8 cellular contexts compared by ENCODE assay signal in the genomic region with DNA sequence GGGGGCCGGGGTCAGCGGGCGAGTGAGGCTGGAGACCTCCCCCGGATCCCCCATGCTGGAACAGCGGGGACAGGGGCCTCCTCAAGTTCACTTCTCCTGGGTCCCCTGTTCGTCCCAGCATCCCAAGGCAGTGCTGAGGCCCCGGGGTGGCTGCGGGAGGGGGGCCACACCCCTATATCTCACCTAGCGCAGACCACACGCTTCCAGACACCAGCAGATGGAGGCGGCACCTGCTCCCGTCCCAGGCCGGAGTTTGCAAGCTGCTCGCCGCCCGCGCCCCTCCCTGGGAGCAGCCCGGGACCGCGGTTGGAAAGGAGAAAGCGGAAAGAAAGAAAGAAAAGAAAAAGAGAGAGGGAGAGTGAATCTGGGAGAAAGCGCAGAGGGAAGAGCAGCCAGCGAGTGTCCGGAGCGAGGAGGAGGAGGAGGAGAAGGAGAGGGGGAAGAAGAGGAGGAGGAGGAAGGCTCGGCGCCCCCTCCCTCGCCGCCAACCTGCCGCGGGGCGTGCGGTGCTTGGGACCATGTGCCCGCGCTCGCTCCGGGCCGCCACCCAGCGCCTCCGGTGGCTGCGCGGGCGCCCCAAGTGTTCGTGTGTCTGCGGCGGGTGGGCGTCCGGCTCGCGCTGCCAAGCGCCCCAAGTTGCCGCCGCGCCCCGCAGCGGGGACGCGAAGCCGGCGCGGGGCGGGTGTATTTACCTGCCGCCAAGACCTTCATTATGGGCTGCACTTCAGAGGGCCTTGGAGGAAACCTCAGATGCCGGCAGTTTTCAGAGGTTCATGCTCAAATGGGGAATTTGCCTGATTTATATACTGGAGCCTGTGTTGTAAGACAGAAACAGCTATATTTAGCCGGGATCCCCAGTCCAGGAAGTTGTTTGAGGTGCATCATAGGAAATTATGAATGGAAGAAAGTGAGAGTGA. TPM values are rescaled to one million over a fixed set of nuclear protein-coding genes. Genes with fewer than 3 reads are reported as not detected.
A peak's percentile ranks its signal among the peaks of the same experiment; 100 is the strongest.
DNase-seq lines count a peak whose midpoint lies in the region; ATAC-seq, FAIRE-seq and TF ChIP-seq lines count a peak whose summit lies in the region.

LIF (minus strand) TSS at position 775 of the 917 bp plus-strand sequence; CDS start at position 711, 64 bp downstream.

- intact Hi-C loops in pancreas (cut with DNase I) = no loop called here

- H3K27me3 Mint-ChIP-seq in activated T-helper 17 cell treated with anti-CD3 and anti-CD28 coated beads, Interleukin-2, amount 50 U/mL, for 72 hours = no peaks in the 10 kb centered on the region

- H3K4me1 Mint-ChIP-seq in activated T-helper 17 cell treated with anti-CD3 and anti-CD28 coated beads, Interleukin-2, amount 50 U/mL, for 72 hours = peaks cover 20% of the 10 kb centered on the region

- H3K27me3 ChIP-seq in pancreas = no peaks in the 10 kb centered on the region

- peak; percentile 57 for ATAC-seq in activated T-helper 17 cell treated with anti-CD3 and anti-CD28 coated beads, Interleukin-2, amount 50 U/mL, for 72 hours (replicated peaks)
- peak; percentile 21 to 60 (median 50) for ATAC-seq in pancreas
- ATAC-seq in GM19035 (IDR thresholded peaks at IDR 0.05; ENCODE audit: unreplicated experiment) = no peak

- 2% methylated on average over 56 to 65 of the region's 65 CpGs for WGBS in pancreas, 2 donors

- no peaks in the 10 kb centered on the region for H3K4me1 ChIP-seq in pancreas

- peak within 1 kb of the TSS in 1 of 4 donors; percentile 51 for H3K27ac ChIP-seq in pancreas

- no peak for TF ChIP-seq CTCF in pancreas (IDR thresholded peaks at IDR 0.05)

- H3K4me3 ChIP-seq in pancreas = peak within 1 kb of the TSS; percentile 12 to 57 (median 40)

- peak within 1 kb of the TSS; percentile 70 for H3K27ac Mint-ChIP-seq in activated T-helper 17 cell treated with anti-CD3 and anti-CD28 coated beads, Interleukin-2, amount 50 U/mL, for 72 hours

- H3K4me3 Mint-ChIP-seq in activated T-helper 17 cell treated with anti-CD3 and anti-CD28 coated beads, Interleukin-2, amount 50 U/mL, for 72 hours = peak within 1 kb of the TSS; percentile 80

- DNase-seq in ELR (ENCODE audit: low read depth) = peak; percentile 74
- peak; percentile 52 for DNase-seq in NCI-H69 (lab: John Stamatoyannopoulos, UW)
- DNase-seq in germinal center (ENCODE audit: low spot score) = peak; percentile 40
- DNase-seq in pancreas = peak in 2 of 6 donors; percentile 46 to 73
- DNase-seq in NCI-H2081 (lab: John Stamatoyannopoulos, UW) = no peak
- no peak for DNase-seq in LoVo (ENCODE audit: low spot score)

- H3K9me3 ChIP-seq in pancreas = no peaks in the 10 kb centered on the region

- no peak for FAIRE-seq in pancreas (lab: Jason Lieb, UNC)

- no peaks in the 10 kb centered on the region for H3K9me3 Mint-ChIP-seq in activated T-helper 17 cell treated with anti-CD3 and anti-CD28 coated beads, Interleukin-2, amount 50 U/mL, for 72 hours

- H3K36me3 Mint-ChIP-seq in activated T-helper 17 cell treated with anti-CD3 and anti-CD28 coated beads, Interleukin-2, amount 50 U/mL, for 72 hours (ENCODE audit: low read depth) = peaks cover 57% of the 10 kb centered on the region

- no peaks in the 10 kb centered on the region for H3K36me3 ChIP-seq in pancreas

RNA-seq across cellular contexts. Expression of gene LIF, which starts in this region (rescaled TPM):
- 100 to 1,000 TPM; 175 to 300 TPM for total RNA-seq in activated T-helper 17 cell treated with anti-CD3 and anti-CD28 coated beads, Interleukin-2, amount 50 U/mL, for 72 hours
- total RNA-seq in pancreas = 1 to 10 TPM in 4 of 6 donors, under 1 TPM in 2; 0.32 to 5.8 (median 1.5) TPM
- polyA plus RNA-seq in pancreas = 1 to 10 TPM; 2.7 to 4.5 TPM

Comparison
In these comparisons a context has a peak if more than half of its experiments do, and no peak if none do; other contexts are left out.
1. RNA of gene LIF (total RNA-seq): 175 to 300 TPM in activated T-helper 17 cell treated with anti-CD3 and anti-CD28 coated beads, Interleukin-2, amount 50 U/mL, for 72 hours; 0.32 to 5.8 TPM in pancreas; every median in the first group is over 10 times any median in the second.
2. DNase-seq: peak in ELR (single experiment), NCI-H69 (single experiment) and germinal center (single experiment); none in NCI-H2081 (0 of 2) and LoVo (single experiment).